In genomic region chr16:82650804-82651203, GRCh38 we compare ENCODE assay signal across 17 cellular contexts. TPM values are rescaled to one million over a fixed set of nuclear protein-coding genes. Genes with fewer than 3 reads are reported as not detected.
"Had no signal": no experiment of that assay in that cellular context is flagged by ENCODE, and none has a peak within 500 bp of the region (broad histone marks: within the 10 kb centered on the region; RNA-seq: fewer than 3 reads in every experiment).

No MANE protein-coding gene starts in this region.

- H3K4me3 ChIP-seq: colonic mucosa, esophagus muscularis mucosa, mucosa of descending colon, ovary, sigmoid colon, tibial artery had no signal

- H3K4me3 Mint-ChIP-seq: memory B cell had no signal

- H3K36me3 Mint-ChIP-seq: memory B cell had no signal

- H3K9me3 ChIP-seq: colonic mucosa, esophagus muscularis mucosa, mucosa of descending colon, ovary, sigmoid colon, spleen, tibial artery had no signal

- H3K27me3 Mint-ChIP-seq: activated T-helper 17 cell treated with anti-CD3 and anti-CD28 coated beads, Interleukin-2, amount 50 U/mL, for 72 hours; naive thymus-derived CD4-positive, alpha-beta T cell had no signal

- H3K36me3 ChIP-seq: colonic mucosa, esophagus muscularis mucosa, ovary, sigmoid colon, spleen, tibial artery had no signal

- H3K27ac ChIP-seq: colonic mucosa, esophagus muscularis mucosa, ovary, sigmoid colon, tibial artery had no signal

- ATAC-seq: activated CD4-positive, CD25-positive, alpha-beta regulatory T cell treated with anti-CD3 and anti-CD28 coated beads, Interleukin-2, amount 50 U/mL, for 24 hours; activated T-helper 17 cell treated with anti-CD3 and anti-CD28 coated beads, Interleukin-2, amount 50 U/mL, for 72 hours; left ventricle myocardium superior; mucosa of descending colon; naive thymus-derived CD4-positive, alpha-beta T cell had no signal

- H3K27me3 ChIP-seq: colonic mucosa, esophagus muscularis mucosa, ovary, sigmoid colon, tibial artery had no signal

- H3K9me3 Mint-ChIP-seq: activated T-helper 17 cell treated with anti-CD3 and anti-CD28 coated beads, Interleukin-2, amount 50 U/mL, for 72 hours had no signal

- DNase-seq: activated naive CD4-positive, alpha-beta T cell treated with anti-CD3 and anti-CD28 coated beads, Interleukin-2, amount 50 U/mL, for 16 hours; amniotic stem cell; colonic mucosa; hippocampal formation; kidney; left ventricle myocardium superior; mucosa of descending colon; naive thymus-derived CD4-positive, alpha-beta T cell; ovary; sigmoid colon; spleen; tibial artery had no signal

RNA-seq across cellular contexts. Expression of gene CDH13, which starts 24.0 kb away (rescaled TPM):
- total RNA-seq: activated T-helper 17 cell treated with anti-CD3 and anti-CD28 coated beads, Interleukin-2, amount 50 U/mL, for 72 hours; naive thymus-derived CD4-positive, alpha-beta T cell; T-helper 2 cell treated with Interferon-gamma antibody and Interleukin-4, amounts not matched to agents 100 ng/mL and 5 ng/mL, for 36 hours had no signal
